ENCODE assay signal across 8 cellular contexts in genomic region chr16:89363621-89364393, GRCh38.
DNase-seq lines count a peak whose midpoint lies in the region; ATAC-seq and TF ChIP-seq lines count a peak whose summit lies in the region.

No MANE protein-coding gene starts in this region.

- H3K4me1 ChIP-seq in Peyer's patch, result peaks cover 0 to 61% (median 42%) of the 10 kb centered on the region in 4 donors
- peaks cover 51% of the 10 kb centered on the region for H3K4me1 ChIP-seq in adipocyte (ENCODE audit: control insufficient read depth, insufficient read depth, low read length)
- peaks cover 73% of the 10 kb centered on the region for H3K4me1 ChIP-seq in upper lobe of right lung

- intact Hi-C loops in upper lobe of right lung (cut with DNase I), result no loop called here

- TF ChIP-seq POLR2A in Peyer's patch (IDR thresholded peaks at IDR 0.05), result no peak

- ATAC-seq in upper lobe of right lung (peak; percentile 78), HG03521 (IDR thresholded peaks at IDR 0.05; ENCODE audit: unreplicated experiment) (no peak)

- H3K27me3 ChIP-seq in Peyer's patch (no peaks in the 10 kb centered on the region), adipocyte (replicated peaks; ENCODE audit: control insufficient read depth, insufficient read depth, low read length) (no peaks in the 10 kb centered on the region), upper lobe of right lung (no peaks in the 10 kb centered on the region)

- no peak overlapping the region for H3K27ac ChIP-seq in Peyer's patch
- no peak overlapping the region for H3K27ac ChIP-seq in upper lobe of right lung

- H3K36me3 ChIP-seq in Peyer's patch (no peaks in the 10 kb centered on the region), adipocyte (ENCODE audit: control insufficient read depth, insufficient read depth, low read length, severe bottlenecking) (peaks cover 4% of the 10 kb centered on the region), upper lobe of right lung (peaks cover 3% of the 10 kb centered on the region)

- no peak for TF ChIP-seq CTCF in Peyer's patch (IDR thresholded peaks at IDR 0.05)
- TF ChIP-seq CTCF in upper lobe of right lung (IDR thresholded peaks at IDR 0.05), result no peak

- no peaks in the 10 kb centered on the region for H3K9me3 ChIP-seq in Peyer's patch
- H3K9me3 ChIP-seq in adipocyte (ENCODE audit: control insufficient read depth, low read length), result no peaks in the 10 kb centered on the region
- H3K9me3 ChIP-seq in upper lobe of right lung, result no peaks in the 10 kb centered on the region

- no peak overlapping the region for H3K4me3 ChIP-seq in Peyer's patch
- no peak overlapping the region for H3K4me3 ChIP-seq in adipocyte (ENCODE audit: low read length)
- no peak overlapping the region for H3K4me3 ChIP-seq in upper lobe of right lung

- no peak overlapping the region for H3K9ac ChIP-seq in adipocyte (ENCODE audit: low read length)

- DNase-seq in GDM1 (lab: John Stamatoyannopoulos, UW) (peak; percentile 70), Peyer's patch (peak in 2 of 3 donors; percentile 37 to 72), adipocyte (ENCODE audit: low read depth) (peak; percentile 57), kidney tubule cell (ENCODE audit: low spot score) (peak; percentile 86), upper lobe of right lung (peak; percentile 72), NCI-H82 treated with DMSO at 0.1 percent for 48 hours (lab: John Stamatoyannopoulos, UW; ENCODE audit: unreplicated experiment) (no peak), KG1 (lab: John Stamatoyannopoulos, UW) (no peak)

Comparison
In these comparisons a context has a peak if more than half of its experiments do, and no peak if none do; other contexts are left out.
1. DNase-seq: peak in GDM1 (single experiment), Peyer's patch (2 of 3), adipocyte (single experiment), kidney tubule cell (single experiment) and upper lobe of right lung (single experiment); none in NCI-H82 treated with DMSO at 0.1 percent for 48 hours (single experiment) and KG1 (single experiment).